23 cellular contexts compared by ENCODE assay signal in the genomic region with DNA sequence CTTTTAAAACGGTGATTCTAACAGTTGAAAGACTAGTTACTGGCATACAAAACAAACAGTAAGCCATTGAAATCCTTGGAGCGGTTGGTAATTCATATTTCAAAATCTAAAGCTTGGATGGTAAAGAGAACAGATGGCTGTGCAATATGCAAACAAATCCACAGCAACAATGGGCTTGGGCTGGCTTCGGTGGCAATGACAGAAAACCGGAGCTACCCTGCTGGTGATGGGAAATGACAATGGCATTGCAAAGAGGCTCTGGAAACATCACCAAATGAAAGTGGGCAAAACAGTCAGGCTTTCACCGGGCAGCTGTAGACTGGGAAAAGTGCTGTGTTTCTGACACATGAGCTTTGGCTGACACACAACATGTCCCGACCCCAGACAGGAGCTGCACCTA. TPM values are rescaled to one million over a fixed set of nuclear protein-coding genes. Genes with fewer than 3 reads are reported as not detected.
DNase-seq lines count a peak whose midpoint lies in the region; ATAC-seq lines count a peak whose summit lies in the region.
"Had no signal": no experiment of that assay in that cellular context is flagged by ENCODE, and none has a peak within 500 bp of the region (broad histone marks: within the 10 kb centered on the region; RNA-seq: fewer than 3 reads in every experiment).

No MANE protein-coding gene starts in this region.

- H2BK5ac ChIP-seq in trophoblast cell (ENCODE audit: low read depth, low read length, poor library complexity): no peak overlapping the region

- H3K4me3 ChIP-seq in trophoblast cell (ENCODE audit: low read depth, low read length): no peak overlapping the region
- H3K4me3 ChIP-seq: A549, BLaER1, coronary artery, hepatocyte, MG63, sigmoid colon, suprapubic skin had no signal

- H2BK120ac ChIP-seq in trophoblast cell (ENCODE audit: insufficient read depth, low read length, poor library complexity): no peak overlapping the region

- H3K9me3 ChIP-seq in trophoblast cell (ENCODE audit: insufficient read depth, low read depth, low read length): no peaks in the 10 kb centered on the region
- H3K9me3 ChIP-seq: A549, BLaER1, MG63, sigmoid colon, suprapubic skin had no signal

- H3K36me3 ChIP-seq in trophoblast cell (ENCODE audit: control insufficient read depth in 1 of 2, insufficient read depth in 2 of 2, low read length in 2 of 2): no peaks in the 10 kb centered on the region
- H3K36me3 ChIP-seq: brain microvascular endothelial cell, MG63, sigmoid colon, suprapubic skin had no signal

- no peak overlapping the region for H3K14ac ChIP-seq in trophoblast cell (ENCODE audit: low read length)

- H3K79me2 ChIP-seq in trophoblast cell (ENCODE audit: control insufficient read depth, insufficient read depth, low read length, poor library complexity): no peaks in the 10 kb centered on the region

- H4K8ac ChIP-seq in trophoblast cell (ENCODE audit: low read depth, low read length): no peak overlapping the region

- H3K23ac ChIP-seq in trophoblast cell (ENCODE audit: low read length): no peak overlapping the region

- H3K18ac ChIP-seq in trophoblast cell (ENCODE audit: low read length): no peak overlapping the region

- H3K27ac ChIP-seq in trophoblast cell (ENCODE audit: low read depth, low read length): peak overlapping the region; percentile 35
- H3K27ac ChIP-seq: A549, BLaER1, brain microvascular endothelial cell, coronary artery, hepatocyte, sigmoid colon, suprapubic skin had no signal

- H3K4me2 ChIP-seq in trophoblast cell (ENCODE audit: low read length): no peak overlapping the region
- H3K4me2 ChIP-seq: A549, BLaER1, hepatocyte had no signal

- ATAC-seq in GM21515 (IDR thresholded peaks at IDR 0.05; ENCODE audit: unreplicated experiment): no peak
- ATAC-seq: A549, left ventricle myocardium superior had no signal

- no peaks in the 10 kb centered on the region for H3K27me3 ChIP-seq in trophoblast cell (ENCODE audit: insufficient read depth, low read length)
- H3K27me3 ChIP-seq: BLaER1, brain microvascular endothelial cell, hepatocyte, MG63, sigmoid colon, suprapubic skin had no signal

- no peak overlapping the region for H4K12ac ChIP-seq in trophoblast cell (ENCODE audit: low read depth, low read length)

- WGBS in trophoblast cell (ENCODE audit: extremely low coverage, insufficient coverage, insufficient read length): no CpG with 5 or more reads among the region's 6 CpGs

- no peak overlapping the region for H3K9ac ChIP-seq in trophoblast cell (ENCODE audit: low read length)
- H3K9ac ChIP-seq: BLaER1 had no signal

- H3K79me1 ChIP-seq in trophoblast cell (ENCODE audit: low read length): peaks cover 6% of the 10 kb centered on the region

- H2AFZ ChIP-seq in trophoblast cell (ENCODE audit: insufficient read depth, low read length, poor library complexity): no peak overlapping the region
- H2AFZ ChIP-seq: hepatocyte had no signal

- peaks cover 19 to 28% of the 10 kb centered on the region in 2 experiments for H3K4me1 ChIP-seq in trophoblast cell (ENCODE audit: control insufficient read depth in 1 of 2, insufficient read depth in 2 of 2, low read length in 2 of 2)
- H3K4me1 ChIP-seq: suprapubic skin had no signal

- no peak overlapping the region for H4K91ac ChIP-seq in trophoblast cell (ENCODE audit: low read depth, low read length)

- no peak overlapping the region for H2BK12ac ChIP-seq in trophoblast cell (ENCODE audit: low read length)

- no peak overlapping the region for H2AK5ac ChIP-seq in trophoblast cell (ENCODE audit: low read length)

- DNase-seq in NCI-H510A treated with DMSO at 0.1 percent for 48 hours (lab: John Stamatoyannopoulos, UW) (peak; percentile 75), NCI-H510A (lab: John Stamatoyannopoulos, UW) (no peak), NCI-H2081 (lab: John Stamatoyannopoulos, UW) (peak; percentile 86 to 92), NCI-H774 (lab: John Stamatoyannopoulos, UW) (peak; percentile 44), trophoblast cell (no peak), NOMO-1 treated with dmso at 0.1 percent for 144 hours (lab: John Stamatoyannopoulos, UW; ENCODE audit: unreplicated experiment) (no peak)
- no peak for DNase-seq in activated naive CD4-positive, alpha-beta T cell (lab: John Stamatoyannopoulos, UW)
- DNase-seq: activated CD8-positive, alpha-beta memory T cell treated with anti-CD3 and anti-CD28 coated beads, Interleukin-2, amount 50 U/mL, for 4 hours; activated effector memory CD4-positive, alpha-beta T cell treated with Interleukin-2 at 50 U/mL for 16 hours; brain microvascular endothelial cell; GDM1; left ventricle myocardium superior; MG63; NCI-H2227 treated with DMSO at 0.1 percent for 48 hours; nephron progenitor cell; sigmoid colon; T-helper 2 cell had no signal

- H3K4ac ChIP-seq in trophoblast cell (ENCODE audit: low read depth, low read length): no peak overlapping the region

RNA-seq across cellular contexts. Expression of a gene that starts 42.2 kb away (rescaled TPM):
- polyA plus RNA-seq in trophoblast cell (2013): 29.4 and 30.7 TPM in 2 replicates

Comparison
In these comparisons a context has a peak if more than half of its experiments do, and no peak if none do; other contexts are left out.
1. DNase-seq: peak in NCI-H510A treated with DMSO at 0.1 percent for 48 hours (single experiment), NCI-H2081 (2 of 2) and NCI-H774 (single experiment); none in NCI-H510A (single experiment), trophoblast cell (0 of 2), NOMO-1 treated with dmso at 0.1 percent for 144 hours (single experiment) and activated naive CD4-positive, alpha-beta T cell (0 of 4).